ENCODE assay signal across 8 cellular contexts in the genomic region with DNA sequence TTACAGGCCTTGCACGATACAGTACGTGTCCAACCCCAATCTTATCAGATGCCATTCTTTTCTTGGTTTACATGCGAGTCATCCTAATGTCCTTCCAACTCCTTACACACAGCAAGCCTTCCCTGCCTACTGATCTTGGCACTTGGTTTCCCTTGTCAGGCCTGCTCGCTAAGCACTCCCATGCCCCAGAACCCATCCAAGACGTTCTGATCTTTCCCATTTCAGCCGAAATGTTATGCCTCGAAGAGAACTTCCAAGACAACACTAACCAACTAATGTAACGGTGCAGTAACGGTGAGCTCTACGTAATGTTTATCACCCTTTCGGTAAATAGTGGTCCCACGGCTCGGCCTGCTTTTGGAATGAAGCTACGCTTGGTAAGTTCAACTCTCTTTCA. TPM values are rescaled to one million over a fixed set of nuclear protein-coding genes. Genes with fewer than 3 reads are reported as not detected.
DNase-seq lines count a peak whose midpoint lies in the region; ATAC-seq, FAIRE-seq and TF ChIP-seq lines count a peak whose summit lies in the region.

No MANE protein-coding gene starts in this region.

- no peak for TF ChIP-seq RAD21 in K562 (CRISPR knock-in tag; conservative IDR thresholded peaks at IDR 0.05 in 1 of 2, IDR thresholded peaks at IDR 0.05 in 1 of 2)

- CTCF ChIA-PET in A673 (lab: Charles Lee) (no interaction called here), K562 (lab: Yijun Ruan, JAX; ENCODE audit: low intra/inter-chr PET ratio) (no interaction called here)

- TSS peak; percentile 61 for BruUV-seq in A673 (replicated peaks; lab: Mats Ljungman, UMichigan)
- TSS peak; percentile 49 for BruUV-seq in K562 (replicated peaks; lab: Mats Ljungman, UMichigan)

- no peak for TF ChIP-seq EP300 in K562 (IDR thresholded peaks at IDR 0.05; ENCODE audit: low read length)

- H3K36me3 ChIP-seq in A673 (ENCODE audit: insufficient read depth, low read length, poor library complexity, severe bottlenecking) (peaks cover 29% of the 10 kb centered on the region), K562 (ENCODE audit: control insufficient read depth, insufficient read depth, low read length) (peaks cover 44% of the 10 kb centered on the region), lower lobe of right lung (peaks cover 34% of the 10 kb centered on the region)

- H3K79me2 ChIP-seq in K562 (ENCODE audit: control insufficient read depth, insufficient read depth, low read length) = peaks cover 32% of the 10 kb centered on the region

- H3K4me1 ChIP-seq in A673 (ENCODE audit: insufficient read depth, low read length, poor library complexity, severe bottlenecking) (peaks cover 7% of the 10 kb centered on the region), K562 (replicated peaks in 1 of 2; ENCODE audit: control insufficient read depth in 2 of 2, insufficient read depth in 2 of 2, low read length in 2 of 2) (peaks cover 0 to 6% of the 10 kb centered on the region in 2 experiments; a peak in 2 of 5 replicates), lower lobe of right lung (peaks cover 20% of the 10 kb centered on the region)

- ATAC-seq in K562 (peak; percentile 34), lower lobe of right lung (no peak), HG03378 (IDR thresholded peaks at IDR 0.05; ENCODE audit: unreplicated experiment) (no peak)

- DNase-seq in A673 (ENCODE audit: low spot score) = no peak
- DNase-seq in HFF-Myc (ENCODE audit: extremely low read depth, low read depth) = no peak
- DNase-seq in K562 (ENCODE audit: extremely low read depth in 1 of 4, low spot score in 3 of 4) = no peak
- no peak for DNase-seq in lower lobe of right lung
- no peak for DNase-seq in stimulated activated naive CD4-positive, alpha-beta T cell treated with Interleukin-2 at 50 U/mL for 16 hours (lab: John Stamatoyannopoulos, UW)
- DNase-seq in hypothalamus (lab: John Stamatoyannopoulos, UW) = no peak
- no peak for DNase-seq in ecto neural progenitor cell (ENCODE audit: low spot score)

- FAIRE-seq in K562 (lab: Jason Lieb, UNC) = peak; percentile 63

- H2AFZ ChIP-seq in K562 (ENCODE audit: low read depth, low read length) = peak overlapping the region; percentile 90

- TF ChIP-seq CTCF in A673 (conservative IDR thresholded peaks at IDR 0.05; ENCODE audit: low read depth, low read length) (no peak), HFF-Myc (IDR thresholded peaks at IDR 0.05; ENCODE audit: low read depth, low read length, missing control alignments) (no peak), K562 (IDR thresholded peaks at IDR 0.05 in 2 of 3, conservative IDR thresholded peaks at IDR 0.05 in 1 of 3; ENCODE audit: insufficient read depth in 2 of 3, low read depth in 1 of 3, low read length in 3 of 3) (no peak), lower lobe of right lung (IDR thresholded peaks at IDR 0.05) (no peak)

- H3K9me3 ChIP-seq in A673 (ENCODE audit: low read depth, low read length, poor library complexity, severe bottlenecking) (no peaks in the 10 kb centered on the region), K562 (replicated peaks; ENCODE audit: control insufficient read depth, insufficient read depth, low read depth, low read length) (no peaks in the 10 kb centered on the region), lower lobe of right lung (no peaks in the 10 kb centered on the region)

- peak overlapping the region; percentile 90 to 92 for H3K9ac ChIP-seq in K562 (ENCODE audit: insufficient read depth in 1 of 2, low read depth in 2 of 2, low read length in 2 of 2)

- intact Hi-C loops in A673 (cut with micrococcal nuclease; ENCODE audit: unreplicated experiment) (no loop called here), K562 (cut with micrococcal nuclease) (no loop called here), lower lobe of right lung (cut with DNase I) (no loop called here)

- H4K20me1 ChIP-seq in K562 (replicated peaks; ENCODE audit: control insufficient read depth, insufficient read depth, low read length) = no peaks in the 10 kb centered on the region

- H3K4me3 ChIP-seq in A673 (ENCODE audit: low read depth, low read length, poor library complexity, severe bottlenecking) (peak overlapping the region; percentile 88), HFF-Myc (replicated peaks; ENCODE audit: low read depth, low read length) (peak overlapping the region; percentile 98), K562 (peak overlapping the region; percentile 61), lower lobe of right lung (peak overlapping the region; percentile 86)

- no peak for TF ChIP-seq POLR2A in K562 (conservative IDR thresholded peaks at IDR 0.05)

- under 1% methylated on average over 14 of the region's 14 CpGs for WGBS in K562 (ENCODE audit: insufficient coverage, low coverage, missing lambda C conversion rate)

- POLR2A ChIA-PET in A673 (lab: Charles Lee; ENCODE audit: low non-redundant PET) = no interaction called here
- POLR2A ChIA-PET in K562 (lab: Yijun Ruan, JAX) = interaction anchor here (0.6 to 1.8 kb wide), 7 partner anchors 10 to 95 kb away, joined by 3 to 11 read pairs (median 5); partner anchors contain the start of gene TCN2

- in situ Hi-C loops in K562 (cut with MboI) = no loop called here

- H3K27me3 ChIP-seq in A673 (replicated peaks; ENCODE audit: insufficient read depth, low read depth, low read length, poor library complexity) (no peaks in the 10 kb centered on the region), K562 (ENCODE audit: control insufficient read depth in 2 of 2, insufficient read depth in 2 of 2, low read length in 2 of 2) (no peaks in the 10 kb centered on the region), lower lobe of right lung (ENCODE audit: low read depth) (no peaks in the 10 kb centered on the region)

- H3K4me2 ChIP-seq in K562 (ENCODE audit: insufficient read depth, low read length) = peak overlapping the region; percentile 96

- H3K27ac ChIP-seq in A673 (ENCODE audit: low read depth, low read length, poor library complexity, severe bottlenecking) (peak overlapping the region; percentile 98), K562 (ENCODE audit: extremely low read depth, low read depth, low read length) (peak overlapping the region; percentile 93), lower lobe of right lung (peak overlapping the region; percentile 82)

- no peaks in the 10 kb centered on the region for H3K9me1 ChIP-seq in K562 (ENCODE audit: control insufficient read depth, insufficient read depth, low read length)

RNA-seq across cellular contexts. Expression of gene PES1, which starts 0.5 kb away (rescaled TPM):
- 151 and 175 TPM in 2 replicates for total RNA-seq in A673 (2021)
- 71.4 and 154 TPM in 2 replicates for total RNA-seq in K562 (2011; cell fraction: chromatin; rRNA removed; ENCODE audit: low replicate concordance)
- 93.2 and 100 TPM in 2 replicates for total RNA-seq in K562 (2011; cell fraction: nucleolus; rRNA removed)
- 58.0 and 70.3 TPM in 2 replicates for total RNA-seq in K562 (2011; cell fraction: nucleoplasm; rRNA removed)
- 154 and 158 TPM in 2 replicates for total RNA-seq in K562 (2014; rRNA removed)
- 83.0 and 89.9 TPM in 2 replicates for total RNA-seq in K562 (2014; rRNA removed; fragmentation: Illumina TruSeq; extraction: Trizol)
- 117 and 126 TPM in 2 replicates for total RNA-seq in K562 (2015; rRNA removed; fragmentation: Illumina TruSeq; extraction: Trizol)
- total RNA-seq in K562 (2021) = 136 and 151 TPM in 2 replicates
- polyA plus RNA-seq in K562 (2011; rRNA removed) = 85.2 and 95.3 TPM in 2 replicates
- 105 and 226 TPM in 2 replicates for polyA plus RNA-seq in K562 (2011; cell fraction: cytosol; rRNA removed)
- 99.8 and 134 TPM in 2 replicates for polyA plus RNA-seq in K562 (2011; cell fraction: nucleus; rRNA removed)
- 61.0 and 83.5 TPM in 2 replicates for polyA plus RNA-seq in K562 (2012)
- polyA plus RNA-seq in K562 (2014; fragmentation: Illumina TruSeq; extraction: Trizol) = 117 and 127 TPM in 2 replicates
- 1 to 10 TPM; 6.5 to 8.2 TPM for polyA plus RNA-seq in K562 (2014; fragmentation: Nextera tagmentation; extraction: Ambion mirVana)
- 83.8 and 94.3 TPM in 2 replicates for polyA plus RNA-seq in K562 (2014; rRNA removed)
- polyA minus RNA-seq in K562 (2011; rRNA and poly(A)+ RNA removed) = 104 and 142 TPM in 2 replicates
- polyA minus RNA-seq in K562 (2011; cell fraction: cytosol; rRNA and poly(A)+ RNA removed) = 65.7 and 82.8 TPM in 2 replicates
- 48.7 and 75.2 TPM in 2 replicates for polyA minus RNA-seq in K562 (2011; cell fraction: nucleus; rRNA and poly(A)+ RNA removed)
- total RNA-seq in lower lobe of right lung = 47.0 TPM

RNA-seq across cellular contexts. Expression of gene TCN2, which starts 15.8 kb away (rescaled TPM):
- total RNA-seq in A673 (2021) (7.3 and 9.8 TPM in 2 replicates), K562 (2014; rRNA removed) (1.4 and 1.6 TPM in 2 replicates), K562 (2014; rRNA removed; fragmentation: Illumina TruSeq; extraction: Trizol) (1.3 and 1.4 TPM in 2 replicates), K562 (2015; rRNA removed; fragmentation: Illumina TruSeq; extraction: Trizol) (1.9 and 2.1 TPM in 2 replicates), K562 (2021) (1.4 and 2.0 TPM in 2 replicates), lower lobe of right lung (44.2 TPM)
- total RNA-seq in K562 (2011; cell fraction: chromatin; rRNA removed; ENCODE audit: low replicate concordance) = 4.2 and 11.1 TPM in 2 replicates
- total RNA-seq in K562 (2011; cell fraction: nucleolus; rRNA removed) = 6.1 and 8.5 TPM in 2 replicates
- total RNA-seq in K562 (2011; cell fraction: nucleoplasm; rRNA removed) = 4.6 and 5.1 TPM in 2 replicates
- polyA plus RNA-seq in K562 (2011; rRNA removed) (1.2 and 1.7 TPM in 2 replicates), K562 (2014; fragmentation: Illumina TruSeq; extraction: Trizol) (2.5 and 2.7 TPM in 2 replicates), K562 (2014; fragmentation: Nextera tagmentation; extraction: Ambion mirVana) (1 to 10 TPM; 4.8 to 5.4 TPM), K562 (2014; rRNA removed) (0.88 and 1.5 TPM in 2 replicates)
- polyA plus RNA-seq in K562 (2011; cell fraction: cytosol; rRNA removed) = 1.7 and 4.4 TPM in 2 replicates
- polyA plus RNA-seq in K562 (2011; cell fraction: nucleus; rRNA removed) = 1.0 and 1.9 TPM in 2 replicates
- 3.4 and 5.8 TPM in 2 replicates for polyA plus RNA-seq in K562 (2012)
- polyA minus RNA-seq in K562 (2011; rRNA and poly(A)+ RNA removed) = 0.63 and 1.9 TPM in 2 replicates
- 2.4 TPM in 1 of 2 replicates, not detected in the other for polyA minus RNA-seq in K562 (2011; cell fraction: cytosol; rRNA and poly(A)+ RNA removed)
- 0.78 and 1.8 TPM in 2 replicates for polyA minus RNA-seq in K562 (2011; cell fraction: nucleus; rRNA and poly(A)+ RNA removed)

RNA-seq across cellular contexts. Expression of gene GAL3ST1, which starts 16.7 kb away (rescaled TPM):
- 0.58 and 0.83 TPM in 2 replicates for total RNA-seq in A673 (2021)
- total RNA-seq in K562 (2011; cell fraction: chromatin; rRNA removed; ENCODE audit: low replicate concordance) = 1.4 TPM in 1 of 2 replicates, not detected in the other
- total RNA-seq in K562 (2011; cell fraction: nucleolus; rRNA removed) = 3.0 and 3.9 TPM in 2 replicates
- 1.5 and 1.6 TPM in 2 replicates for total RNA-seq in K562 (2011; cell fraction: nucleoplasm; rRNA removed)
- total RNA-seq in K562 (2014; rRNA removed) = 0.45 and 1.3 TPM in 2 replicates
- total RNA-seq in K562 (2014; rRNA removed; fragmentation: Illumina TruSeq; extraction: Trizol) = 0.15 TPM in 1 of 2 replicates, not detected in the other
- total RNA-seq in K562 (2015; rRNA removed; fragmentation: Illumina TruSeq; extraction: Trizol) = 0.38 and 0.43 TPM in 2 replicates
- 1.5 and 1.6 TPM in 2 replicates for total RNA-seq in K562 (2021)
- 0.10 and 0.79 TPM in 2 replicates for polyA plus RNA-seq in K562 (2011; rRNA removed)
- polyA plus RNA-seq in K562 (2011; cell fraction: cytosol; rRNA removed) = 1.1 and 1.7 TPM in 2 replicates
- 0.40 and 0.63 TPM in 2 replicates for polyA plus RNA-seq in K562 (2011; cell fraction: nucleus; rRNA removed)
- 0.83 and 2.2 TPM in 2 replicates for polyA plus RNA-seq in K562 (2012)
- polyA plus RNA-seq in K562 (2014; fragmentation: Illumina TruSeq; extraction: Trizol) = 0.22 and 0.72 TPM in 2 replicates
- polyA plus RNA-seq in K562 (2014; fragmentation: Nextera tagmentation; extraction: Ambion mirVana) = under 1 TPM in 1 of 2 experiments, not detected in 1; 0.03 TPM
- polyA plus RNA-seq in K562 (2014; rRNA removed) = 0.80 and 1.9 TPM in 2 replicates
- 0.25 TPM in 1 of 2 replicates, not detected in the other for polyA minus RNA-seq in K562 (2011; rRNA and poly(A)+ RNA removed)
- 1.1 TPM in 1 of 2 replicates, not detected in the other for polyA minus RNA-seq in K562 (2011; cell fraction: cytosol; rRNA and poly(A)+ RNA removed)
- polyA minus RNA-seq in K562 (2011; cell fraction: nucleus; rRNA and poly(A)+ RNA removed) = 0.13 and 0.33 TPM in 2 replicates
- total RNA-seq in lower lobe of right lung = 1.7 TPM

RNA-seq across cellular contexts. Expression of gene SLC35E4, which starts 44.4 kb away (rescaled TPM):
- total RNA-seq in A673 (2021) (2.4 and 3.3 TPM in 2 replicates), K562 (2014; rRNA removed) (1.6 and 2.3 TPM in 2 replicates), K562 (2014; rRNA removed; fragmentation: Illumina TruSeq; extraction: Trizol) (0.32 and 0.36 TPM in 2 replicates), K562 (2015; rRNA removed; fragmentation: Illumina TruSeq; extraction: Trizol) (0.83 and 1.0 TPM in 2 replicates), K562 (2021) (1.6 and 1.7 TPM in 2 replicates), lower lobe of right lung (3.1 TPM)
- 1.3 and 3.7 TPM in 2 replicates for total RNA-seq in K562 (2011; cell fraction: chromatin; rRNA removed; ENCODE audit: low replicate concordance)
- total RNA-seq in K562 (2011; cell fraction: nucleolus; rRNA removed) = 2.9 and 4.3 TPM in 2 replicates
- 2.7 TPM in 2 replicates for total RNA-seq in K562 (2011; cell fraction: nucleoplasm; rRNA removed)
- polyA plus RNA-seq in K562 (2011; rRNA removed) (0.79 and 0.88 TPM in 2 replicates), K562 (2014; fragmentation: Illumina TruSeq; extraction: Trizol) (0.54 and 0.58 TPM in 2 replicates), K562 (2014; fragmentation: Nextera tagmentation; extraction: Ambion mirVana) (under 1 TPM in 1 of 2 experiments, not detected in 1; 0.06 TPM), K562 (2014; rRNA removed) (1.1 TPM in 2 replicates)
- polyA plus RNA-seq in K562 (2011; cell fraction: cytosol; rRNA removed) = 0.86 and 3.2 TPM in 2 replicates
- polyA plus RNA-seq in K562 (2011; cell fraction: nucleus; rRNA removed) = 0.44 and 0.95 TPM in 2 replicates
- polyA plus RNA-seq in K562 (2012) = 1.1 and 1.5 TPM in 2 replicates
- polyA minus RNA-seq in K562 (2011; rRNA and poly(A)+ RNA removed) = 0.36 and 0.46 TPM in 2 replicates
- polyA minus RNA-seq in K562 (2011; cell fraction: cytosol; rRNA and poly(A)+ RNA removed) = 0.91 and 1.5 TPM in 2 replicates
- 1.1 and 1.3 TPM in 2 replicates for polyA minus RNA-seq in K562 (2011; cell fraction: nucleus; rRNA and poly(A)+ RNA removed)

RNA-seq across cellular contexts. Expression of gene SEC14L6, which starts 44.6 kb away (rescaled TPM):
- total RNA-seq in A673 (2021) (not detected in 2 replicates), K562 (2014; rRNA removed) (1.5 and 1.8 TPM in 2 replicates), K562 (2014; rRNA removed; fragmentation: Illumina TruSeq; extraction: Trizol) (1.9 and 2.0 TPM in 2 replicates), K562 (2015; rRNA removed; fragmentation: Illumina TruSeq; extraction: Trizol) (1.6 and 2.2 TPM in 2 replicates), K562 (2021) (1.6 and 2.6 TPM in 2 replicates), lower lobe of right lung (14.8 TPM)
- 5.1 and 11.8 TPM in 2 replicates for total RNA-seq in K562 (2011; cell fraction: chromatin; rRNA removed; ENCODE audit: low replicate concordance)
- 5.3 and 5.5 TPM in 2 replicates for total RNA-seq in K562 (2011; cell fraction: nucleolus; rRNA removed)
- 4.3 and 6.0 TPM in 2 replicates for total RNA-seq in K562 (2011; cell fraction: nucleoplasm; rRNA removed)
- polyA plus RNA-seq in K562 (2011; rRNA removed) (5.0 and 6.1 TPM in 2 replicates), K562 (2014; fragmentation: Illumina TruSeq; extraction: Trizol) (4.0 and 4.1 TPM in 2 replicates), K562 (2014; fragmentation: Nextera tagmentation; extraction: Ambion mirVana) (under 1 TPM; 0.29 to 0.39 TPM), K562 (2014; rRNA removed) (1.7 and 2.3 TPM in 2 replicates)
- polyA plus RNA-seq in K562 (2011; cell fraction: cytosol; rRNA removed) = 5.1 and 8.0 TPM in 2 replicates
- polyA plus RNA-seq in K562 (2011; cell fraction: nucleus; rRNA removed) = 6.2 and 8.4 TPM in 2 replicates
- 2.1 and 2.8 TPM in 2 replicates for polyA plus RNA-seq in K562 (2012)
- polyA minus RNA-seq in K562 (2011; rRNA and poly(A)+ RNA removed) = 0.99 and 5.1 TPM in 2 replicates
- 1.4 and 3.9 TPM in 2 replicates for polyA minus RNA-seq in K562 (2011; cell fraction: cytosol; rRNA and poly(A)+ RNA removed)
- 1.4 and 2.3 TPM in 2 replicates for polyA minus RNA-seq in K562 (2011; cell fraction: nucleus; rRNA and poly(A)+ RNA removed)
